8 cellular contexts compared by ENCODE assay signal in the genomic region with DNA sequence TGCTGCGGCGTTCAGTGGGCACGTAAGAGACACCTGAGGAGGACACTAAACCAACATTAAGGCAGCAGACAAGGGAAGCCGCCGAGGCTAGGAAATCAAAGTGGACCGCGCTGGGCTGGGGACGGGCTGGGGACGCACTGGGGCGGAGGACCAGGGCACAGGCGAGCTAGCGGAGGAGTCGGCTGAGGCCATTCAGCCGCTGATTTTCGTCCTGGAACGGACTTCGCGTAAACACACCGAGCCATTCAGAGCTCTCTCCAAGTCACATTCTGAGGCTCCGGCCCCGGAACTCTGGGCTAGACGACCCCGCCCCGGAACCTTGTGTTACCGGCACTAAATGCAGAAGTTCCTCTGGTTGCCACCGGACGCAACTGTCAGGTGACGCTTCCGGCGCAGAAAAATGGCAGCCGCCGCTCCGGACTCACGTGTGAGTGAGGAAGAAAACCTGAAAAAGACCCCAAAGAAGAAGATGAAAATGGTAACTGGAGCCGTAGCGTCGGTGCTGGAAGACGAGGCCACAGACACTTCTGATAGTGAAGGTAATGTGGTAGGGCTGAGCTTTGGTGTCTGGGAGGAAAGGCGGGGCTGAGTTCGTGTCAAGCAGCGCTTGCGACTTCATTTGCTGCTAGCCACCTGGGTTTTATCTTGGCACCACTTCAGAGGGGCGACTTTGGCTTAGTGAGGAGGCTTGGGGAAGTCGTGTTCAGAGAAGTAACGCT. TPM values are rescaled to one million over a fixed set of nuclear protein-coding genes. Genes with fewer than 3 reads are reported as not detected.
DNase-seq lines count a peak whose midpoint lies in the region; ATAC-seq and TF ChIP-seq lines count a peak whose summit lies in the region.

A gene with protein sequence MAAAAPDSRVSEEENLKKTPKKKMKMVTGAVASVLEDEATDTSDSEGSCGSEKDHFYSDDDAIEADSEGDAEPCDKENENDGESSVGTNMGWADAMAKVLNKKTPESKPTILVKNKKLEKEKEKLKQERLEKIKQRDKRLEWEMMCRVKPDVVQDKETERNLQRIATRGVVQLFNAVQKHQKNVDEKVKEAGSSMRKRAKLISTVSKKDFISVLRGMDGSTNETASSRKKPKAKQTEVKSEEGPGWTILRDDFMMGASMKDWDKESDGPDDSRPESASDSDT (plus strand): TSS at position 377 of the 719 bp plus-strand sequence. CDS start 24 bp downstream, at position 401.

- H3K4me3 Mint-ChIP-seq in GM23338: peak within 1 kb of the TSS; percentile 98
- peak within 1 kb of the TSS; percentile 95 for H3K4me3 Mint-ChIP-seq in activated T-helper 1 cell treated with anti-CD3 and anti-CD28 coated beads, Interleukin-12 subunit alpha, Interleukin-12 subunit beta, Interleukin-2, Interleukin-4 antibody, amounts not matched to agents 30 ng/mL and 10 ng/mL and 1 ng/mL, durations not matched to agents 14 hours and 24 hours and 36 hours
- peak within 1 kb of the TSS; percentile 93 to 100 (median 99) for H3K4me3 Mint-ChIP-seq in naive thymus-derived CD8-positive, alpha-beta T cell
- peak within 1 kb of the TSS; percentile 88 to 93 for H3K4me3 Mint-ChIP-seq in stimulated activated naive B cell treated with anti-CD40 and anti-IgM and Interleukin-4, amounts not matched to agents 10 μg/mL and 1 μg/mL and 100 μg/mL, for 72 hours

- DNase-seq in EH (ENCODE audit: low read depth): peak; percentile 89
- DNase-seq in GM23338 (ENCODE audit: low spot score): peak; percentile 97
- DNase-seq in Kasumi-1 (lab: John Stamatoyannopoulos, UW): peak; percentile 86 to 91
- DNase-seq in RPMI8226: peak; percentile 95
- DNase-seq in activated T-helper 1 cell treated with anti-CD3 and anti-CD28 coated beads, Interleukin-12 subunit alpha, Interleukin-12 subunit beta, Interleukin-2, Interleukin-4 antibody, amounts not matched to agents 30 ng/mL and 10 ng/mL and 1 ng/mL, durations not matched to agents 14 hours and 24 hours and 36 hours (ENCODE audit: low spot score): peak; percentile 82
- DNase-seq in fibroblast of lung (ENCODE audit: low read depth in 2 of 2): peak; percentile 91 to 94
- peak; percentile 69 to 91 (median 82) for DNase-seq in naive thymus-derived CD8-positive, alpha-beta T cell
- peak; percentile 85 for DNase-seq in stimulated activated naive B cell treated with anti-CD40 and anti-IgM and Interleukin-4, amounts not matched to agents 10 μg/mL and 1 μg/mL and 100 μg/mL, for 72 hours

- POLR2A ChIA-PET in naive thymus-derived CD8-positive, alpha-beta T cell (lab: Charles Lee): interaction anchor here (0.6 to 1.5 kb wide), 7 partner anchors 9 to 888 kb away, joined by 3 to 4 read pairs (median 3); a partner anchor contains a TSS

- H3K9me3 ChIP-seq in fibroblast of lung (ENCODE audit: control insufficient read depth, insufficient read depth, low read depth, low read length): no peaks in the 10 kb centered on the region

- no peak for TF ChIP-seq CTCF in GM23338 (conservative IDR thresholded peaks at IDR 0.05; ENCODE audit: low read depth in 2 of 2)
- no peak for TF ChIP-seq CTCF in fibroblast of lung (conservative IDR thresholded peaks at IDR 0.05 in 1 of 2, IDR thresholded peaks at IDR 0.05 in 1 of 2; ENCODE audit: low read depth in 1 of 2, low read length in 2 of 2)

- peaks cover 10% of the 10 kb centered on the region for H3K4me1 Mint-ChIP-seq in GM23338
- H3K4me1 Mint-ChIP-seq in activated T-helper 1 cell treated with anti-CD3 and anti-CD28 coated beads, Interleukin-12 subunit alpha, Interleukin-12 subunit beta, Interleukin-2, Interleukin-4 antibody, amounts not matched to agents 30 ng/mL and 10 ng/mL and 1 ng/mL, durations not matched to agents 14 hours and 24 hours and 36 hours (ENCODE audit: low read depth): peaks cover 37% of the 10 kb centered on the region
- H3K4me1 Mint-ChIP-seq in naive thymus-derived CD8-positive, alpha-beta T cell: peaks cover 14 to 51% (median 43%) of the 10 kb centered on the region in 4 donors
- H3K4me1 Mint-ChIP-seq in stimulated activated naive B cell treated with anti-CD40 and anti-IgM and Interleukin-4, amounts not matched to agents 10 μg/mL and 1 μg/mL and 100 μg/mL, for 72 hours: peaks cover 12 to 16% of the 10 kb centered on the region in 2 donors

- H3K36me3 Mint-ChIP-seq in GM23338 (ENCODE audit: low read depth): peaks cover 12% of the 10 kb centered on the region
- H3K36me3 Mint-ChIP-seq in activated T-helper 1 cell treated with anti-CD3 and anti-CD28 coated beads, Interleukin-12 subunit alpha, Interleukin-12 subunit beta, Interleukin-2, Interleukin-4 antibody, amounts not matched to agents 30 ng/mL and 10 ng/mL and 1 ng/mL, durations not matched to agents 14 hours and 24 hours and 36 hours (ENCODE audit: low read depth): peaks cover 1% of the 10 kb centered on the region
- H3K36me3 Mint-ChIP-seq in naive thymus-derived CD8-positive, alpha-beta T cell: peaks cover 3 to 14% (median 13%) of the 10 kb centered on the region in 3 donors
- H3K36me3 Mint-ChIP-seq in stimulated activated naive B cell treated with anti-CD40 and anti-IgM and Interleukin-4, amounts not matched to agents 10 μg/mL and 1 μg/mL and 100 μg/mL, for 72 hours: peaks cover 0 to 7% of the 10 kb centered on the region in 2 donors

- peaks cover 16% of the 10 kb centered on the region for H3K9me3 Mint-ChIP-seq in GM23338
- no peaks in the 10 kb centered on the region for H3K9me3 Mint-ChIP-seq in activated T-helper 1 cell treated with anti-CD3 and anti-CD28 coated beads, Interleukin-12 subunit alpha, Interleukin-12 subunit beta, Interleukin-2, Interleukin-4 antibody, amounts not matched to agents 30 ng/mL and 10 ng/mL and 1 ng/mL, durations not matched to agents 14 hours and 24 hours and 36 hours
- H3K9me3 Mint-ChIP-seq in naive thymus-derived CD8-positive, alpha-beta T cell: peaks cover 0 to 11% (median 2%) of the 10 kb centered on the region in 9 donors
- H3K9me3 Mint-ChIP-seq in stimulated activated naive B cell treated with anti-CD40 and anti-IgM and Interleukin-4, amounts not matched to agents 10 μg/mL and 1 μg/mL and 100 μg/mL, for 72 hours: peaks cover 0 to 1% of the 10 kb centered on the region in 2 donors

- H3K27me3 ChIP-seq in GM23338 (ENCODE audit: insufficient read depth) (no peaks in the 10 kb centered on the region), fibroblast of lung (ENCODE audit: control insufficient read depth, insufficient read depth, low read length) (no peaks in the 10 kb centered on the region)

- peak within 1 kb of the TSS; percentile 100 for H2AFZ ChIP-seq in GM23338
- H2AFZ ChIP-seq in fibroblast of lung (ENCODE audit: low read length): peak within 1 kb of the TSS; percentile 100

- intact Hi-C loops in activated T-helper 1 cell treated with anti-CD3 and anti-CD28 coated beads, Interleukin-12 subunit alpha, Interleukin-12 subunit beta, Interleukin-2, Interleukin-4 antibody, amounts not matched to agents 30 ng/mL and 10 ng/mL and 1 ng/mL, durations not matched to agents 14 hours and 24 hours and 36 hours (cut with micrococcal nuclease): loop anchor here (2.0 to 5.0 kb wide), 5 partner anchors 92 to 1987 kb away; a partner anchor contains a TSS

- no peaks in the 10 kb centered on the region for H3F3A ChIP-seq in GM23338 (replicated peaks; ENCODE audit: low read depth)

- H3K27ac ChIP-seq in GM23338 (ENCODE audit: low read depth) (peak within 1 kb of the TSS; percentile 97), fibroblast of lung (ENCODE audit: insufficient read depth, low read length) (peak within 1 kb of the TSS; percentile 63)

- no peaks in the 10 kb centered on the region for H3K36me3 ChIP-seq in GM23338 (ENCODE audit: insufficient read depth)
- no peaks in the 10 kb centered on the region for H3K36me3 ChIP-seq in fibroblast of lung (ENCODE audit: control insufficient read depth, insufficient read depth, low read length)

- H3K9me2 ChIP-seq in GM23338 (ENCODE audit: insufficient read depth): 0 out of 2 replicates have a peak, but pooled peaks cover 2% of the 10 kb centered on the region

- peak within 1 kb of the TSS; percentile 57 for H3K9ac ChIP-seq in fibroblast of lung (ENCODE audit: insufficient read depth, low read length)

- H3K27me3 Mint-ChIP-seq in GM23338 (ENCODE audit: insufficient read depth, low read depth, poor library complexity): peaks cover 12% of the 10 kb centered on the region
- H3K27me3 Mint-ChIP-seq in activated T-helper 1 cell treated with anti-CD3 and anti-CD28 coated beads, Interleukin-12 subunit alpha, Interleukin-12 subunit beta, Interleukin-2, Interleukin-4 antibody, amounts not matched to agents 30 ng/mL and 10 ng/mL and 1 ng/mL, durations not matched to agents 14 hours and 24 hours and 36 hours (ENCODE audit: insufficient read depth): peaks cover 6% of the 10 kb centered on the region
- peaks cover 5 to 17% (median 9%) of the 10 kb centered on the region in 5 donors for H3K27me3 Mint-ChIP-seq in naive thymus-derived CD8-positive, alpha-beta T cell
- H3K27me3 Mint-ChIP-seq in stimulated activated naive B cell treated with anti-CD40 and anti-IgM and Interleukin-4, amounts not matched to agents 10 μg/mL and 1 μg/mL and 100 μg/mL, for 72 hours: peaks cover 7 to 17% of the 10 kb centered on the region in 2 donors

- ATAC-seq in GM23338: peak; percentile 98
- ATAC-seq in naive thymus-derived CD8-positive, alpha-beta T cell: peak; percentile 86 to 95
- peak; percentile 98 to 99 for ATAC-seq in stimulated activated naive B cell treated with anti-CD40 and anti-IgM and Interleukin-4, amounts not matched to agents 10 μg/mL and 1 μg/mL and 100 μg/mL, for 72 hours (replicated peaks)

- H4K20me1 ChIP-seq in GM23338 (replicated peaks; ENCODE audit: insufficient read depth) (peaks cover 10% of the 10 kb centered on the region; the same call in 1 of the 2 replicates), fibroblast of lung (ENCODE audit: control insufficient read depth, extremely low read depth, insufficient read depth, low read length) (no peaks in the 10 kb centered on the region)

- H3K79me2 ChIP-seq in GM23338 (replicated peaks; ENCODE audit: insufficient read depth) (peaks cover 50% of the 10 kb centered on the region), fibroblast of lung (ENCODE audit: control insufficient read depth, insufficient read depth, low read length) (peaks cover 27% of the 10 kb centered on the region)

- H3K27ac Mint-ChIP-seq in GM23338: peak within 1 kb of the TSS; percentile 96
- peak within 1 kb of the TSS; percentile 98 for H3K27ac Mint-ChIP-seq in activated T-helper 1 cell treated with anti-CD3 and anti-CD28 coated beads, Interleukin-12 subunit alpha, Interleukin-12 subunit beta, Interleukin-2, Interleukin-4 antibody, amounts not matched to agents 30 ng/mL and 10 ng/mL and 1 ng/mL, durations not matched to agents 14 hours and 24 hours and 36 hours
- peak within 1 kb of the TSS; percentile 93 to 99 (median 98) for H3K27ac Mint-ChIP-seq in naive thymus-derived CD8-positive, alpha-beta T cell
- peak within 1 kb of the TSS; percentile 97 for H3K27ac Mint-ChIP-seq in stimulated activated naive B cell treated with anti-CD40 and anti-IgM and Interleukin-4, amounts not matched to agents 10 μg/mL and 1 μg/mL and 100 μg/mL, for 72 hours

- peak within 1 kb of the TSS; percentile 80 for H3K4me3 ChIP-seq in GM23338
- H3K4me3 ChIP-seq in fibroblast of lung (replicated peaks in 1 of 4; ENCODE audit: control extremely low read depth in 1 of 4, insufficient read depth in 1 of 4, low read depth in 3 of 4, low read length in 4 of 4): peak within 1 kb of the TSS; percentile 92 to 98 (median 96)

- H3K4me2 ChIP-seq in GM23338 (peak within 1 kb of the TSS; percentile 84), fibroblast of lung (ENCODE audit: extremely low read depth, insufficient read depth, low read length) (peak within 1 kb of the TSS; percentile 94)

- H3K4me1 ChIP-seq in GM23338 (ENCODE audit: insufficient read depth) (peaks cover 9% of the 10 kb centered on the region), fibroblast of lung (ENCODE audit: control insufficient read depth, extremely low read depth, insufficient read depth, low read length) (peaks cover 2% of the 10 kb centered on the region)

RNA-seq across cellular contexts. Expression of the gene that starts here (rescaled TPM):
- 18.8 and 19.8 TPM in 2 replicates for total RNA-seq in GM23338 (2014; rRNA removed; shearing (Covaris generic))
- polyA plus RNA-seq in GM23338 (2016; fragmentation: Nextera tagmentation; extraction: Ambion mirVana) (80.5 and 86.5 TPM in 2 replicates), fibroblast of lung (8.6 and 10.6 TPM in 2 replicates)
- total RNA-seq in activated T-helper 1 cell treated with anti-CD3 and anti-CD28 coated beads, Interleukin-12 subunit alpha, Interleukin-12 subunit beta, Interleukin-2, Interleukin-4 antibody, amounts not matched to agents 30 ng/mL and 10 ng/mL and 1 ng/mL, durations not matched to agents 14 hours and 24 hours and 36 hours: 42.2 and 50.1 TPM in 2 replicates
- total RNA-seq in fibroblast of lung: 5.9 and 6.9 TPM in 2 replicates
- 14.4 and 16.0 TPM in 2 replicates for polyA plus RNA-seq in fibroblast of lung (2012)
- polyA minus RNA-seq in fibroblast of lung (ENCODE audit: low replicate concordance): 1.9 and 2.9 TPM in 2 replicates
- 10 to 100 TPM; 20.4 to 20.8 TPM for total RNA-seq in naive thymus-derived CD8-positive, alpha-beta T cell
- polyA plus RNA-seq in naive thymus-derived CD8-positive, alpha-beta T cell: 10 to 100 TPM; 16.0 to 19.2 (median 17.6) TPM

Comparison
In these comparisons a context has a peak if more than half of its experiments do, and no peak if none do; other contexts are left out.
1. Peak in every context shown above with its lines: DNase-seq, ATAC-seq, H3K4me3 ChIP-seq and H3K27ac ChIP-seq.